Comparison of ENCODE assay signal across 10 cellular contexts in genomic region chr12:78035913-78036658, GRCh38.
DNase-seq lines count a peak whose midpoint lies in the region; ATAC-seq and TF ChIP-seq lines count a peak whose summit lies in the region.
"Had no signal": no experiment of that assay in that cellular context is flagged by ENCODE, and none has a peak within 500 bp of the region (broad histone marks: within the 10 kb centered on the region; RNA-seq: fewer than 3 reads in every experiment).

No MANE protein-coding gene starts in this region.

- no peak for ATAC-seq in stimulated activated naive CD8-positive, alpha-beta T cell treated with anti-CD3 and anti-CD28 coated beads, Interleukin-15, Interleukin-2, amounts not matched to agents 100 U/mL and 50 U/mL, for 24 hours
- no peak for ATAC-seq in HG02852 (IDR thresholded peaks at IDR 0.05; ENCODE audit: unreplicated experiment)
- ATAC-seq: naive thymus-derived CD8-positive, alpha-beta T cell had no signal

- H3K27ac ChIP-seq in ovary: no peak overlapping the region

- DNase-seq in AG10803 (ENCODE audit: low read depth) (peak; percentile 15), NCI-H69 (lab: John Stamatoyannopoulos, UW) (peak; percentile 17), middle frontal gyrus (ENCODE audit: extremely low spot score, low spot score) (peak; percentile 32), ovary (no peak), GM10266 (ENCODE audit: extremely low spot score) (no peak)
- no peak for DNase-seq in stimulated activated naive CD8-positive, alpha-beta T cell treated with anti-CD3 and anti-CD28 coated beads, Interleukin-15, Interleukin-2, amounts not matched to agents 100 U/mL and 50 U/mL, for 24 hours
- DNase-seq: activated naive CD8-positive, alpha-beta T cell treated with anti-CD3 and anti-CD28 coated beads, Interleukin-2, amount 10 ng/mL, durations not matched to agents 7 days and 5 days; naive thymus-derived CD8-positive, alpha-beta T cell had no signal

- TF ChIP-seq CTCF in AG10803 (conservative IDR thresholded peaks at IDR 0.05; ENCODE audit: low read length) (no peak), ovary (IDR thresholded peaks at IDR 0.05) (no peak), GM10266 (IDR thresholded peaks at IDR 0.05; ENCODE audit: control insufficient read depth, insufficient read depth, low read depth, missing control alignments) (no peak)

- H3K9ac ChIP-seq in endocrine pancreas (ENCODE audit: control insufficient read depth, insufficient read depth, low read length): no peak overlapping the region

- no peak for TF ChIP-seq EP300 in ovary (IDR thresholded peaks at IDR 0.05)

- H3K27me3 ChIP-seq in endocrine pancreas (ENCODE audit: control insufficient read depth, insufficient read depth, low read length): no peaks in the 10 kb centered on the region
- H3K27me3 ChIP-seq in ovary: no peaks in the 10 kb centered on the region

- 19 to 38% (median 25%) methylated on average over 15 of the region's 15 CpGs for WGBS in ovary, 3 donors

- intact Hi-C loops in ovary (cut with DNase I): no loop called here

- H3K9me3 ChIP-seq in endocrine pancreas (ENCODE audit: control insufficient read depth, low read length) (no peaks in the 10 kb centered on the region), ovary (no peaks in the 10 kb centered on the region)

- H3K36me3 ChIP-seq in endocrine pancreas (ENCODE audit: control insufficient read depth, insufficient read depth, low read length) (no peaks in the 10 kb centered on the region), ovary (no peaks in the 10 kb centered on the region)

- TF ChIP-seq POLR2A in ovary (IDR thresholded peaks at IDR 0.05): no peak

- no peaks in the 10 kb centered on the region for H3K4me1 ChIP-seq in endocrine pancreas (ENCODE audit: control insufficient read depth, insufficient read depth, low read length)
- no peaks in the 10 kb centered on the region for H3K4me1 ChIP-seq in ovary (ENCODE audit: insufficient read depth)

- H3K4me3 ChIP-seq in AG10803 (ENCODE audit: low read length): no peak overlapping the region
- peak overlapping the region; percentile 19 for H3K4me3 ChIP-seq in endocrine pancreas (ENCODE audit: control insufficient read depth, insufficient read depth, low read length)
- H3K4me3 ChIP-seq in ovary: no peak overlapping the region

Comparison
In these comparisons a context has a peak if more than half of its experiments do, and no peak if none do; other contexts are left out.
1. DNase-seq: peak in AG10803 (single experiment), NCI-H69 (single experiment) and middle frontal gyrus (single experiment); none in ovary (0 of 5), GM10266 (single experiment) and stimulated activated naive CD8-positive, alpha-beta T cell treated with anti-CD3 and anti-CD28 coated beads, Interleukin-15, Interleukin-2, amounts not matched to agents 100 U/mL and 50 U/mL, for 24 hours (single experiment).